19 cellular contexts compared by ENCODE assay signal in genomic region chr3:13767030-13767429, GRCh38.
DNase-seq lines count a peak whose midpoint lies in the region; ATAC-seq and TF ChIP-seq lines count a peak whose summit lies in the region.
"Had no signal": no experiment of that assay in that cellular context is flagged by ENCODE, and none has a peak within 500 bp of the region (broad histone marks: within the 10 kb centered on the region; RNA-seq: fewer than 3 reads in every experiment).

No MANE protein-coding gene starts in this region.

- H3K9me3 ChIP-seq in BLaER1 (peaks cover 12% of the 10 kb centered on the region), neural progenitor cell (ENCODE audit: low read depth) (no peaks in the 10 kb centered on the region), esophagus squamous epithelium (peaks cover 0 to 10% (median 0%) of the 10 kb centered on the region in 3 donors)

- H3K9me3 Mint-ChIP-seq in chondrocyte (ENCODE audit: low read depth) (peaks cover 9% of the 10 kb centered on the region), neural progenitor cell (peaks cover 3% of the 10 kb centered on the region)

- H3K4me2 ChIP-seq in BLaER1 = peak overlapping the region; percentile 73; the same call in 1 of the 2 replicates
- no peak overlapping the region for H3K4me2 ChIP-seq in neural progenitor cell

- H3K36me3 Mint-ChIP-seq in chondrocyte (ENCODE audit: low read depth) (no peaks in the 10 kb centered on the region), neural progenitor cell (no peaks in the 10 kb centered on the region)
- H3K36me3 Mint-ChIP-seq: CD14-positive monocyte; CD8-positive, alpha-beta memory T cell had no signal

- intact Hi-C loops in posterior vena cava (cut with DNase I) = loop anchor here in 1 of 2 donors (2.0 kb wide), 1 partner anchor 24 kb away; no protein-coding TSS in a partner anchor
- intact Hi-C loops in esophagus squamous epithelium (cut with DNase I) = no loop called here

- H3K4me1 Mint-ChIP-seq in chondrocyte (ENCODE audit: low read depth) (no peaks in the 10 kb centered on the region), neural progenitor cell (peaks cover 21% of the 10 kb centered on the region)
- H3K4me1 Mint-ChIP-seq: B cell, CD14-positive monocyte had no signal

- no peak overlapping the region for H2AFZ ChIP-seq in neural progenitor cell (replicated peaks)

- no peaks in the 10 kb centered on the region for H3K27me3 ChIP-seq in BLaER1
- H3K27me3 ChIP-seq in neural progenitor cell = no peaks in the 10 kb centered on the region
- peaks cover 0 to 9% (median 0%) of the 10 kb centered on the region in 4 donors for H3K27me3 ChIP-seq in esophagus squamous epithelium
- H3K27me3 ChIP-seq: BLaER1 treated with 17β-estradiol and CSF1 and Interleukin-3, amounts not matched to agents 10 nM and 100 nM had no signal

- TF ChIP-seq CTCF in chondrocyte (IDR thresholded peaks at IDR 0.05) = no peak
- TF ChIP-seq CTCF in neural progenitor cell (IDR thresholded peaks at IDR 0.05) = no peak
- no peak for TF ChIP-seq CTCF in esophagus squamous epithelium (IDR thresholded peaks at IDR 0.05)

- H3K9ac ChIP-seq in BLaER1 = no peak overlapping the region
- no peak overlapping the region for H3K9ac ChIP-seq in neural progenitor cell

- H3K4me3 Mint-ChIP-seq in chondrocyte (ENCODE audit: unreplicated experiment) = no peak overlapping the region
- H3K4me3 Mint-ChIP-seq in neural progenitor cell = no peak overlapping the region
- H3K4me3 Mint-ChIP-seq: B cell; CD14-positive monocyte; CD4-positive, alpha-beta T cell; CD8-positive, alpha-beta memory T cell had no signal

- H3F3A ChIP-seq in neural progenitor cell (ENCODE audit: low read depth) = no peaks in the 10 kb centered on the region

- H3K27me3 Mint-ChIP-seq in chondrocyte (ENCODE audit: low read depth) (peaks cover 9% of the 10 kb centered on the region), neural progenitor cell (ENCODE audit: insufficient read depth, low read depth) (peaks cover 6% of the 10 kb centered on the region)

- DNase-seq in chondrocyte (ENCODE audit: low spot score) = peak; percentile 70
- DNase-seq in neural progenitor cell (ENCODE audit: low spot score) = no peak
- peak; percentile 47 for DNase-seq in posterior vena cava (ENCODE audit: low spot score)
- no peak for DNase-seq in NCI-H446 treated with DMSO at 0.1 percent for 48 hours (lab: John Stamatoyannopoulos, UW)
- no peak for DNase-seq in esophagus squamous epithelium (lab: John Stamatoyannopoulos, UW)
- DNase-seq in activated CD4-positive, alpha-beta T cell treated with anti-CD3 and anti-CD28 coated beads, Interleukin-2, amount 50 U/mL, for 1 hour = no peak
- DNase-seq: CD4-positive, alpha-beta T cell; CD8-positive, alpha-beta memory T cell; DMS53; DMS79 treated with DMSO at 0.1 percent for 48 hours; GF-D8; GOT3; HCEC 1CT had no signal

- H3K27ac Mint-ChIP-seq in chondrocyte (ENCODE audit: unreplicated experiment) (no peak overlapping the region), neural progenitor cell (peak overlapping the region; percentile 81)
- H3K27ac Mint-ChIP-seq: B cell; CD14-positive monocyte; CD4-positive, alpha-beta T cell; CD8-positive, alpha-beta memory T cell had no signal

- H3K4me3 ChIP-seq in BLaER1 (no peak overlapping the region), neural progenitor cell (no peak overlapping the region), esophagus squamous epithelium (no peak overlapping the region)
- H3K4me3 ChIP-seq: BLaER1 treated with 17β-estradiol and CSF1 and Interleukin-3, amounts not matched to agents 10 nM and 100 nM had no signal

- WGBS in esophagus squamous epithelium, 2 donors = 50 to 79% methylated on average over 2 to 4 of the region's 6 CpGs

- H3K36me3 ChIP-seq in BLaER1 (no peaks in the 10 kb centered on the region), neural progenitor cell (no peaks in the 10 kb centered on the region), esophagus squamous epithelium (no peaks in the 10 kb centered on the region)
- H3K36me3 ChIP-seq: BLaER1 treated with 17β-estradiol and CSF1 and Interleukin-3, amounts not matched to agents 10 nM and 100 nM had no signal

- no peak for TF ChIP-seq POLR2A in esophagus squamous epithelium (IDR thresholded peaks at IDR 0.05)

- ATAC-seq in GM18867 (IDR thresholded peaks at IDR 0.05; ENCODE audit: unreplicated experiment) = no peak

- H3K79me2 ChIP-seq in neural progenitor cell (ENCODE audit: low read depth) = no peaks in the 10 kb centered on the region

- no peak overlapping the region for H3K27ac ChIP-seq in BLaER1
- no peak overlapping the region for H3K27ac ChIP-seq in neural progenitor cell
- H3K27ac ChIP-seq in esophagus squamous epithelium = no peak overlapping the region
- H3K27ac ChIP-seq: 22Rv1; BLaER1 treated with 17β-estradiol and CSF1 and Interleukin-3, amounts not matched to agents 10 nM and 100 nM had no signal

- peaks cover 43% of the 10 kb centered on the region for H3K4me1 ChIP-seq in BLaER1
- no peaks in the 10 kb centered on the region for H3K4me1 ChIP-seq in neural progenitor cell
- no peaks in the 10 kb centered on the region for H3K4me1 ChIP-seq in esophagus squamous epithelium

- H4K20me1 ChIP-seq in BLaER1 (no peaks in the 10 kb centered on the region), neural progenitor cell (ENCODE audit: low read depth) (no peaks in the 10 kb centered on the region)

Comparison
In these comparisons a context has a peak if more than half of its experiments do, and no peak if none do; other contexts are left out.
1. DNase-seq: peak in chondrocyte (single experiment) and posterior vena cava (single experiment); none in neural progenitor cell (single experiment), NCI-H446 treated with DMSO at 0.1 percent for 48 hours (single experiment), esophagus squamous epithelium (single experiment) and activated CD4-positive, alpha-beta T cell treated with anti-CD3 and anti-CD28 coated beads, Interleukin-2, amount 50 U/mL, for 1 hour (single experiment).